Comparison of ENCODE assay signal across 10 cellular contexts in the genomic region with DNA sequence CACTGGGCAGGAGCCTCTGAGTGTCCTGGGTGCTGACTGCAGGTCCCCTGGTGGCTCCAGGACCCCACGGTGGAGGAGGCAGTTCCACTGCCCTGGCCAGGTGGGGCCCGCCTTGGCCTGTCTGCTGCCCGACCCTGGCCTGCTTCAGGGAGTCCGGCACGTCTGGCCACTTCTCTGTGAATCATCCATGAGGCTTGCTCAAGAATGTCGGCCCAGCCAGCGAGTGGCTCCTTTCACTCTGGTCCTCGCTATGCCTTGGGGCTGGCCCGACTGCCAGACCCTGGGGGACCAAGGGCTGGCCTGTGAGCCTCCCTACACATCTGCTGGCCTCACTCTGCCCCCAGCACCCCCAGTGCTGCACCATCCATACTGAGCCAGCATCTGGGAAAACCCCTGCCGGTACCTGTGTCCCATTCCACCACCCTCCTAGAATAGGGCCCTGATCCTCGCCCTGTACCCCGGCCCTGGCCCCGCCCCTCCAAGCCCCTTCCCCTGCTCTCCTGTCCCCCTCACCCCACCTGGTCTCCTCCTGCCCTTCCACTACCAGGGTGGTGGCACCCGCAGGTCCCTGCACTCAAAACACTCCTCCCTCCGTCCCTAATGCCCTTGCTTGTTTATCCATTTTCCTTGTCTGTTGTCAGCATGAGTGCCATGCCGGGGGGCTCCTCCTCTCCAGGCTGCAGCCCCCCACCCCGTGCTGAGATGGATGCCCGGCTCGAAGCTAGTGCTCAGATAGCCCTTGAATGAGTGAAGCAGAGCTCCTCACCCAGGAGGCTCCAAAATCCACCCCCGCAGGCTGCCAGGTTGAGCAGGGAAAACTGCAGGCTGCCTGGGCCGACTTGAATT. TPM values are rescaled to one million over a fixed set of nuclear protein-coding genes. Genes with fewer than 3 reads are reported as not detected.
DNase-seq lines count a peak whose midpoint lies in the region; ATAC-seq and TF ChIP-seq lines count a peak whose summit lies in the region.
"Had no signal": no experiment of that assay in that cellular context is flagged by ENCODE, and none has a peak within 500 bp of the region (broad histone marks: within the 10 kb centered on the region; RNA-seq: fewer than 3 reads in every experiment).

No MANE protein-coding gene starts in this region.

- TF ChIP-seq EP300 in SK-N-SH (IDR thresholded peaks at IDR 0.05; ENCODE audit: borderline replicate concordance in 1 of 2, low read depth in 1 of 2, low read length in 1 of 2), result no peak

- in situ Hi-C loops in KBM-7 (cut with MboI; ENCODE audit: low pct_unique_long_range_greater_than_20kb, low sequenced_read_pairs), result no loop called here

- ATAC-seq in sciatic nerve, result peak; percentile 25
- ATAC-seq in HG02884 (IDR thresholded peaks at IDR 0.05; ENCODE audit: unreplicated experiment), result no peak

- H3K9ac ChIP-seq in SK-N-SH, result no peak overlapping the region

- CTCF ChIA-PET in SK-N-SH (lab: Yijun Ruan, JAX), result interaction anchor here (3.0 kb wide), 1 partner anchor 12 kb away, joined by 10 read pairs; no protein-coding TSS in a partner anchor

- H3K9me3 ChIP-seq in SK-N-SH, result no peaks in the 10 kb centered on the region
- H3K9me3 ChIP-seq: tibial nerve had no signal

- no peak for TF ChIP-seq RAD21 in SK-N-SH (IDR thresholded peaks at IDR 0.05; ENCODE audit: low read length)

- peak; percentile 92 for DNase-seq in GM03348 (ENCODE audit: low spot score)
- peak; percentile 27 for DNase-seq in SK-N-SH
- peak; percentile 28 to 60 for DNase-seq in foreskin fibroblast
- peak; percentile 68 for DNase-seq in sciatic nerve (ENCODE audit: low spot score)
- DNase-seq in NCI-H82 (lab: John Stamatoyannopoulos, UW), result no peak
- DNase-seq in NCI-H1694 (lab: John Stamatoyannopoulos, UW), result no peak
- no peak for DNase-seq in KBM-7
- DNase-seq: NCI-H446 had no signal

- peaks cover 0 to 2% of the 10 kb centered on the region in 2 experiments for H3K36me3 ChIP-seq in SK-N-SH (replicated peaks in 1 of 2; ENCODE audit: control insufficient read depth in 1 of 2, insufficient read depth in 2 of 2, low read length in 1 of 2)

- H3K79me2 ChIP-seq in SK-N-SH (ENCODE audit: insufficient read depth), result no peaks in the 10 kb centered on the region

- H3K27me3 ChIP-seq in SK-N-SH (ENCODE audit: insufficient read depth), result no peaks in the 10 kb centered on the region
- H3K27me3 ChIP-seq: tibial nerve had no signal

- H3K4me2 ChIP-seq in SK-N-SH, result no peak overlapping the region

- POLR2A ChIA-PET in SK-N-SH (lab: Yijun Ruan, JAX), result no interaction called here

- H3K9me2 ChIP-seq in SK-N-SH, result no peaks in the 10 kb centered on the region

- H3K27ac ChIP-seq in SK-N-SH (ENCODE audit: low read depth in 2 of 2, low read length in 1 of 2), result no peak overlapping the region

- H3F3A ChIP-seq in SK-N-SH (replicated peaks; ENCODE audit: insufficient read depth), result no peaks in the 10 kb centered on the region

- peaks cover 0 to 17% of the 10 kb centered on the region in 2 experiments; a peak in 1 of 4 replicates for H3K4me1 ChIP-seq in SK-N-SH (ENCODE audit: control insufficient read depth in 1 of 2, insufficient read depth in 2 of 2, low read depth in 1 of 2, low read length in 1 of 2)

- 87% methylated on average over 10 of the region's 21 CpGs for WGBS in SK-N-SH (ENCODE audit: low lambda C conversion rate)

- intact Hi-C loops in sciatic nerve (cut with DNase I), result no loop called here

- H2AFZ ChIP-seq in SK-N-SH (ENCODE audit: low read depth), result no peak overlapping the region

- H4K20me1 ChIP-seq in SK-N-SH (ENCODE audit: insufficient read depth), result no peaks in the 10 kb centered on the region

- no peak overlapping the region for H3K4me3 ChIP-seq in SK-N-SH (ENCODE audit: low read depth in 2 of 2, low read length in 1 of 2)
- no peak overlapping the region for H3K4me3 ChIP-seq in foreskin fibroblast (ENCODE audit: low read depth in 1 of 2, low read length in 2 of 2)
- H3K4me3 ChIP-seq: tibial nerve had no signal

- TF ChIP-seq CTCF in SK-N-SH (IDR thresholded peaks at IDR 0.05) (no peak), foreskin fibroblast (IDR thresholded peaks at IDR 0.05; ENCODE audit: low read depth, low read length) (no peak)

TF ChIP-seq in SK-N-SH, 30 proteins besides CTCF, POLR2A, EP300 and RAD21 (continues in another document):
- TF ChIP-seq USF1 (IDR thresholded peaks at IDR 0.05; ENCODE audit: borderline replicate concordance, low read depth), result no peak
- TF ChIP-seq, protein P1, sequence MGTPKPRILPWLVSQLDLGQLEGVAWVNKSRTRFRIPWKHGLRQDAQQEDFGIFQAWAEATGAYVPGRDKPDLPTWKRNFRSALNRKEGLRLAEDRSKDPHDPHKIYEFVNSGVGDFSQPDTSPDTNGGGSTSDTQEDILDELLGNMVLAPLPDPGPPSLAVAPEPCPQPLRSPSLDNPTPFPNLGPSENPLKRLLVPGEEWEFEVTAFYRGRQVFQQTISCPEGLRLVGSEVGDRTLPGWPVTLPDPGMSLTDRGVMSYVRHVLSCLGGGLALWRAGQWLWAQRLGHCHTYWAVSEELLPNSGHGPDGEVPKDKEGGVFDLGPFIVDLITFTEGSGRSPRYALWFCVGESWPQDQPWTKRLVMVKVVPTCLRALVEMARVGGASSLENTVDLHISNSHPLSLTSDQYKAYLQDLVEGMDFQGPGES (IDR thresholded peaks at IDR 0.05; ENCODE audit: low read depth, low read length), result no peak
- TF ChIP-seq TAF1 (IDR thresholded peaks at IDR 0.05; ENCODE audit: borderline replicate concordance, low read depth, low read length), result no peak
- no peak for TF ChIP-seq TCF12 (IDR thresholded peaks at IDR 0.05)
- no peak for TF ChIP-seq RFX5 (IDR thresholded peaks at IDR 0.05; ENCODE audit: low read length)
- TF ChIP-seq FOXJ3 (CRISPR knock-in tag; IDR thresholded peaks at IDR 0.05), result no peak
- no peak for TF ChIP-seq RXRA (IDR thresholded peaks at IDR 0.05; ENCODE audit: borderline replicate concordance, low read depth)
- no peak for TF ChIP-seq MXI1 (IDR thresholded peaks at IDR 0.05; ENCODE audit: low read depth, low read length)
- TF ChIP-seq GATA2 (CRISPR knock-in tag; IDR thresholded peaks at IDR 0.05), result no peak
- TF ChIP-seq REST (IDR thresholded peaks at IDR 0.05; ENCODE audit: low read depth, low read length), result no peak
- no peak for TF ChIP-seq USF2 (IDR thresholded peaks at IDR 0.05; ENCODE audit: borderline replicate concordance, low read depth, low read length)
- no peak for TF ChIP-seq POLR2AphosphoS5 (IDR thresholded peaks at IDR 0.05; ENCODE audit: low read depth, low read length)
- TF ChIP-seq YY1 (IDR thresholded peaks at IDR 0.05; ENCODE audit: low read depth), result no peak
- TF ChIP-seq FOSL2 (IDR thresholded peaks at IDR 0.05; ENCODE audit: borderline replicate concordance, low read depth), result no peak

RNA-seq across cellular contexts. Expression of gene ADCY7, which starts 35.5 kb away (rescaled TPM):
- 13.8 and 14.3 TPM in 2 replicates for polyA plus RNA-seq in SK-N-SH (2012; rRNA removed)
- polyA plus RNA-seq in SK-N-SH (2012; cell fraction: cytosol; rRNA removed), result 6.6 and 11.7 TPM in 2 replicates
- 24.3 and 32.0 TPM in 2 replicates for polyA plus RNA-seq in SK-N-SH (2012; cell fraction: nucleus; rRNA removed)
- total RNA-seq in sciatic nerve, result 39.4 TPM

Comparison
In these comparisons a context has a peak if more than half of its experiments do, and no peak if none do; other contexts are left out.
1. DNase-seq: peak in GM03348 (single experiment), SK-N-SH (single experiment), foreskin fibroblast (2 of 2) and sciatic nerve (single experiment); none in NCI-H82 (single experiment), NCI-H1694 (single experiment) and KBM-7 (single experiment).